In the genomic region with DNA sequence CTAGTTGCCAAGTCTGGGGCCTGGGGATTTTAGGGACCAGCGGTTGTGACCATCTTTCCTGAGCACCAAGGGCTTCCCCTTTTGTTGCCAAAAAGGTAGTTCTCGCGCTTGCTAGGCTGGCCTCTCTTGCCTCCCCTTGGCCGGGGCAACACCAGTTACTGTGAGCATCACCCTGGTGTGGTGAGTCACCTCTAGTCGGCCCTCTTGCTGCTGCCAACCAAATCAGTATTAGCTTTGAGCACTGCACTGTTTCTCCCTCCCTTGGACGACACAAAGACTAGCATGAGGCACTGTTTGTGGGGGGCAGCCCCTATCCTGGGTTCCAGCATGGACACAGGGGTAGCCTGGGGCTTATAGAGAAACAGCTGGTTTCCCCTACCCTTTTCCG, we compare ENCODE assay signal across 19 cellular contexts. TPM values are rescaled to one million over a fixed set of nuclear protein-coding genes. Genes with fewer than 3 reads are reported as not detected.
DNase-seq lines count a peak whose midpoint lies in the region; ATAC-seq and TF ChIP-seq lines count a peak whose summit lies in the region.
"Had no signal": no experiment of that assay in that cellular context is flagged by ENCODE, and none has a peak within 500 bp of the region (broad histone marks: within the 10 kb centered on the region; RNA-seq: fewer than 3 reads in every experiment).

No MANE protein-coding gene starts in this region.

- TF ChIP-seq CTCF in choroid plexus epithelial cell (conservative IDR thresholded peaks at IDR 0.05; ENCODE audit: low read depth, low read length): no peak
- no peak for TF ChIP-seq CTCF in left lung (IDR thresholded peaks at IDR 0.05)
- TF ChIP-seq CTCF in lower lobe of right lung (IDR thresholded peaks at IDR 0.05): no peak

- H3K9me3 ChIP-seq in MG63 (no peaks in the 10 kb centered on the region), left lung (no peaks in the 10 kb centered on the region), lower lobe of right lung (no peaks in the 10 kb centered on the region)
- H3K9me3 ChIP-seq: BLaER1, esophagus squamous epithelium, prostate gland had no signal

- no peaks in the 10 kb centered on the region for H3K4me1 ChIP-seq in left lung
- no peaks in the 10 kb centered on the region for H3K4me1 ChIP-seq in lower lobe of right lung
- H3K4me1 ChIP-seq: BLaER1, prostate gland had no signal

- H3K4me3 ChIP-seq in MG63 (no peak overlapping the region), choroid plexus epithelial cell (ENCODE audit: low read depth, low read length) (no peak overlapping the region), left lung (no peak overlapping the region), lower lobe of right lung (no peak overlapping the region)
- H3K4me3 ChIP-seq: BLaER1, esophagus squamous epithelium, prostate gland had no signal

- DNase-seq in AG08395 (ENCODE audit: low spot score) (peak; percentile 73), MG63 (peak; percentile 92), choroid plexus epithelial cell (ENCODE audit: low read depth) (peak; percentile 53), left lung (no peak), KBM-7 (no peak), lower lobe of right lung (no peak), anterior cingulate cortex (lab: John Stamatoyannopoulos, UW) (no peak)
- no peak for DNase-seq in activated CD4-positive, alpha-beta T cell treated with anti-CD3 and anti-CD28 coated beads for 4 hours
- DNase-seq: activated CD4-positive, alpha-beta memory T cell treated with anti-CD3 and anti-CD28 coated beads for 36 hours; cerebellar nuclear complex; esophagus squamous epithelium; immature natural killer cell; NCI-H1694 treated with DMSO at 0.1 percent for 48 hours; NCI-H526; RPMI8226; stimulated activated CD4-positive, alpha-beta T cell treated with anti-CD3 and anti-CD28 coated beads, Interleukin-1b, Interleukin-23, amount 100 ng/mL, for 48 hours; T1000 had no signal

- in situ Hi-C loops in KBM-7 (cut with MboI; ENCODE audit: low pct_unique_long_range_greater_than_20kb, low sequenced_read_pairs): no loop called here

- ATAC-seq in left lung (peak; percentile 14), lower lobe of right lung (no peak)

- H3K27ac ChIP-seq in left lung (no peak overlapping the region), lower lobe of right lung (no peak overlapping the region)
- H3K27ac ChIP-seq: BLaER1, prostate gland had no signal

- intact Hi-C loops in left lung (cut with DNase I): no loop called here
- intact Hi-C loops in lower lobe of right lung (cut with DNase I): no loop called here

- H3K36me3 ChIP-seq in MG63 (peaks cover 99% of the 10 kb centered on the region), left lung (peaks cover 0 to 96% of the 10 kb centered on the region in 2 donors), lower lobe of right lung (peaks cover 94% of the 10 kb centered on the region)

- no peaks in the 10 kb centered on the region for H3K27me3 ChIP-seq in MG63
- H3K27me3 ChIP-seq in left lung: peaks cover 0 to under 1% of the 10 kb centered on the region in 2 donors
- H3K27me3 ChIP-seq in lower lobe of right lung (ENCODE audit: low read depth): no peaks in the 10 kb centered on the region
- H3K27me3 ChIP-seq: BLaER1, esophagus squamous epithelium had no signal

RNA-seq across cellular contexts. Expression of a gene that starts 6.9 kb away (rescaled TPM):
- 90.8 and 120 TPM in 2 replicates for total RNA-seq in MG63 (2014; rRNA removed; shearing (Covaris generic); ENCODE audit: low replicate concordance)
- total RNA-seq in left lung (10 to 100 TPM; 17.5 to 22.9 TPM), lower lobe of right lung (20.8 TPM)

RNA-seq across cellular contexts. Expression of a gene that starts 32.1 kb away (rescaled TPM):
- not detected in 2 replicates for total RNA-seq in MG63 (2014; rRNA removed; shearing (Covaris generic); ENCODE audit: low replicate concordance)
- total RNA-seq in left lung: not detected
- not detected for total RNA-seq in lower lobe of right lung
- total RNA-seq: activated CD4-positive, alpha-beta memory T cell treated with anti-CD3 and anti-CD28 coated beads for 36 hours; esophagus squamous epithelium; prostate gland had no signal

Comparison
In these comparisons a context has a peak if more than half of its experiments do, and no peak if none do; other contexts are left out.
1. DNase-seq: peak in AG08395 (single experiment), MG63 (single experiment) and choroid plexus epithelial cell (single experiment); none in left lung (0 of 2), KBM-7 (single experiment), lower lobe of right lung (single experiment), activated CD4-positive, alpha-beta T cell treated with anti-CD3 and anti-CD28 coated beads for 4 hours (0 of 2) and anterior cingulate cortex (0 of 58).